24 cellular contexts compared by ENCODE assay signal in genomic region chr15:74045636-74046274, GRCh38. TPM values are rescaled to one million over a fixed set of nuclear protein-coding genes. Genes with fewer than 3 reads are reported as not detected.
A peak's percentile ranks its signal among the peaks of the same experiment; 100 is the strongest.
DNase-seq lines count a peak whose midpoint lies in the region; ATAC-seq, FAIRE-seq and TF ChIP-seq lines count a peak whose summit lies in the region.
"Had no signal": no experiment of that assay in that cellular context is flagged by ENCODE, and none has a peak within 500 bp of the region (broad histone marks: within the 10 kb centered on the region; RNA-seq: fewer than 3 reads in every experiment).

No MANE protein-coding gene starts in this region.

- H2AFZ ChIP-seq in astrocyte (ENCODE audit: low read depth, low read length), result no peak overlapping the region
- no peak overlapping the region for H2AFZ ChIP-seq in mesenchymal stem cell (ENCODE audit: low read depth, low read length)

- H3K27me3 ChIP-seq in astrocyte (ENCODE audit: insufficient read depth, low read length), result no peaks in the 10 kb centered on the region
- no peaks in the 10 kb centered on the region for H3K27me3 ChIP-seq in mesenchymal stem cell (ENCODE audit: control insufficient read depth in 1 of 2, insufficient read depth in 1 of 2, low read length in 2 of 2)
- H3K27me3 ChIP-seq: BLaER1 treated with 17β-estradiol and CSF1 and Interleukin-3, amounts not matched to agents 10 nM and 100 nM had no signal

- H3K27ac ChIP-seq in astrocyte (ENCODE audit: low read depth, low read length), result no peak overlapping the region
- no peak overlapping the region for H3K27ac ChIP-seq in mesenchymal stem cell (ENCODE audit: low read length, poor library complexity, severe bottlenecking)
- H3K27ac ChIP-seq: BLaER1 treated with 17β-estradiol and CSF1 and Interleukin-3, amounts not matched to agents 10 nM and 100 nM had no signal

- CTCF ChIA-PET in T-cell (lab: Charles Lee), result interaction anchor here in 1 of 2 donors (0.5 to 1.0 kb wide), 2 partner anchors 46 to 73 kb away, joined by 3 read pairs; no protein-coding TSS in a partner anchor

- H3K36me3 Mint-ChIP-seq in activated naive CD4-positive, alpha-beta T cell treated with anti-CD3 and anti-CD28 coated beads, Interleukin-2, amount 50 U/mL, for 72 hours, result no peaks in the 10 kb centered on the region
- H3K36me3 Mint-ChIP-seq in astrocyte (ENCODE audit: low read depth, unreplicated experiment), result peaks cover 19% of the 10 kb centered on the region
- peaks cover 12 to 32% of the 10 kb centered on the region in 2 donors for H3K36me3 Mint-ChIP-seq in stimulated activated naive B cell treated with anti-CD40 and anti-IgM and Interleukin-4, amounts not matched to agents 10 μg/mL and 1 μg/mL and 100 μg/mL, for 72 hours
- H3K36me3 Mint-ChIP-seq in T-cell, result peaks cover 10% of the 10 kb centered on the region

- H4K8ac ChIP-seq in mesenchymal stem cell (ENCODE audit: low read length), result no peak overlapping the region

- no peak overlapping the region for H2BK5ac ChIP-seq in mesenchymal stem cell (ENCODE audit: low read depth, low read length, poor library complexity, severe bottlenecking)

- ATAC-seq in activated naive CD4-positive, alpha-beta T cell treated with anti-CD3 and anti-CD28 coated beads, Interleukin-2, amount 50 U/mL, for 72 hours, result no peak
- no peak for ATAC-seq in stimulated activated naive B cell treated with anti-CD40 and anti-IgM and Interleukin-4, amounts not matched to agents 10 μg/mL and 1 μg/mL and 100 μg/mL, for 72 hours (replicated peaks)
- ATAC-seq in T-cell (replicated peaks in 1 of 4), result no peak
- ATAC-seq: CD8-positive, alpha-beta T cell; Right ventricle myocardium inferior had no signal

- no peaks in the 10 kb centered on the region for H3K9me3 ChIP-seq in astrocyte (ENCODE audit: insufficient read depth, low read depth, low read length)
- no peaks in the 10 kb centered on the region for H3K9me3 ChIP-seq in mesenchymal stem cell (ENCODE audit: control insufficient read depth, low read length)
- H3K9me3 ChIP-seq: BLaER1 treated with 17β-estradiol and CSF1 and Interleukin-3, amounts not matched to agents 10 nM and 100 nM had no signal

- H3K4me2 ChIP-seq in astrocyte (ENCODE audit: low read length) (no peak overlapping the region), mesenchymal stem cell (ENCODE audit: low read length, poor library complexity, severe bottlenecking) (no peak overlapping the region)

- H3K4me3 ChIP-seq in astrocyte (ENCODE audit: insufficient read depth, low read depth, low read length), result no peak overlapping the region
- no peak overlapping the region for H3K4me3 ChIP-seq in mesenchymal stem cell (ENCODE audit: insufficient read depth in 1 of 2, low read depth in 1 of 2, low read length in 2 of 2)
- H3K4me3 ChIP-seq: BLaER1 treated with 17β-estradiol and CSF1 and Interleukin-3, amounts not matched to agents 10 nM and 100 nM had no signal

- H3K27me3 Mint-ChIP-seq in astrocyte (ENCODE audit: low read depth, unreplicated experiment) (peaks cover 5% of the 10 kb centered on the region), T-cell (no peaks in the 10 kb centered on the region)
- no peaks in the 10 kb centered on the region for H3K27me3 Mint-ChIP-seq in stimulated activated naive B cell treated with anti-CD40 and anti-IgM and Interleukin-4, amounts not matched to agents 10 μg/mL and 1 μg/mL and 100 μg/mL, for 72 hours

- H2AK5ac ChIP-seq in mesenchymal stem cell (ENCODE audit: low read length, severe bottlenecking), result peak overlapping the region; percentile 23

- H2BK12ac ChIP-seq in mesenchymal stem cell (ENCODE audit: low read length in 2 of 2), result no peak overlapping the region

- H3K23ac ChIP-seq in mesenchymal stem cell (ENCODE audit: low read length in 2 of 2), result no peak overlapping the region

- no peak overlapping the region for H2BK15ac ChIP-seq in mesenchymal stem cell (ENCODE audit: low read depth, poor library complexity, severe bottlenecking)

- H3K79me1 ChIP-seq in mesenchymal stem cell (replicated peaks; ENCODE audit: low read length, poor library complexity, severe bottlenecking), result peaks cover 4% of the 10 kb centered on the region

- H4K20me1 ChIP-seq in astrocyte (ENCODE audit: insufficient read depth, low read length), result no peaks in the 10 kb centered on the region

- H3K14ac ChIP-seq in mesenchymal stem cell (ENCODE audit: low read length in 2 of 2), result no peak overlapping the region

- no peaks in the 10 kb centered on the region for H3K9me3 Mint-ChIP-seq in activated naive CD4-positive, alpha-beta T cell treated with anti-CD3 and anti-CD28 coated beads, Interleukin-2, amount 50 U/mL, for 72 hours
- no peaks in the 10 kb centered on the region for H3K9me3 Mint-ChIP-seq in astrocyte (ENCODE audit: unreplicated experiment)
- H3K9me3 Mint-ChIP-seq in stimulated activated naive B cell treated with anti-CD40 and anti-IgM and Interleukin-4, amounts not matched to agents 10 μg/mL and 1 μg/mL and 100 μg/mL, for 72 hours, result no peaks in the 10 kb centered on the region
- no peaks in the 10 kb centered on the region for H3K9me3 Mint-ChIP-seq in T-cell
- H3K9me3 Mint-ChIP-seq: CD8-positive, alpha-beta T cell had no signal

- no peaks in the 10 kb centered on the region for H3K79me2 ChIP-seq in astrocyte (ENCODE audit: insufficient read depth, low read length)

- H3K4me1 ChIP-seq in astrocyte (ENCODE audit: insufficient read depth, low read length) (peaks cover 7% of the 10 kb centered on the region), mesenchymal stem cell (ENCODE audit: control insufficient read depth, insufficient read depth, low read depth, low read length) (peaks cover 24% of the 10 kb centered on the region)

- WGBS in mesenchymal stem cell, result 81% methylated on average over 7 of the region's 7 CpGs

- no peak overlapping the region for H3K4ac ChIP-seq in mesenchymal stem cell (ENCODE audit: low read depth in 1 of 2, low read length in 2 of 2)

- H3K4me3 Mint-ChIP-seq in astrocyte (ENCODE audit: unreplicated experiment) (no peak overlapping the region), T-cell (no peak overlapping the region)
- H3K4me3 Mint-ChIP-seq in stimulated activated naive B cell treated with anti-CD40 and anti-IgM and Interleukin-4, amounts not matched to agents 10 μg/mL and 1 μg/mL and 100 μg/mL, for 72 hours, result no peak overlapping the region
- H3K4me3 Mint-ChIP-seq: CD8-positive, alpha-beta T cell had no signal

- H3K4me1 Mint-ChIP-seq in astrocyte (ENCODE audit: low read depth, unreplicated experiment) (peaks cover 8% of the 10 kb centered on the region), T-cell (peaks cover 13 to 22% (median 14%) of the 10 kb centered on the region in 3 donors)
- peaks cover 6 to 16% of the 10 kb centered on the region in 2 donors for H3K4me1 Mint-ChIP-seq in stimulated activated naive B cell treated with anti-CD40 and anti-IgM and Interleukin-4, amounts not matched to agents 10 μg/mL and 1 μg/mL and 100 μg/mL, for 72 hours

- no peak overlapping the region for H4K91ac ChIP-seq in mesenchymal stem cell (ENCODE audit: low read length)

- H3K36me3 ChIP-seq in astrocyte (ENCODE audit: insufficient read depth, low read length), result no peaks in the 10 kb centered on the region
- peaks cover 23 to 50% of the 10 kb centered on the region in 2 experiments for H3K36me3 ChIP-seq in mesenchymal stem cell (ENCODE audit: control insufficient read depth in 1 of 2, insufficient read depth in 2 of 2, low read depth in 1 of 2, low read length in 2 of 2)

- peak in 1 of 2 donors; percentile 35 for DNase-seq in activated naive CD4-positive, alpha-beta T cell treated with anti-CD3 and anti-CD28 coated beads, Interleukin-2, amount 50 U/mL, for 72 hours (ENCODE audit: low spot score in 2 of 2)
- DNase-seq in activated naive CD4-positive, alpha-beta T cell (lab: John Stamatoyannopoulos, UW), result no peak
- DNase-seq in astrocyte (ENCODE audit: low read depth), result no peak
- no peak for DNase-seq in mesenchymal stem cell
- DNase-seq in stimulated activated naive B cell treated with anti-CD40 and anti-IgM and Interleukin-4, amounts not matched to agents 10 μg/mL and 1 μg/mL and 100 μg/mL, for 72 hours, result no peak
- DNase-seq in EL, result no peak
- DNase-seq in T-cell, result no peak
- DNase-seq: 8988T; CD8-positive, alpha-beta T cell; DMS153; GDM1; MM.1S; NCI-H1048; NCI-H1417 treated with DMSO at 0.1 percent for 48 hours; NCI-H187; NCI-H446; NCI-H526 treated with DMSO at 0.1 percent for 48 hours had no signal

- POLR2A ChIA-PET in T-cell (lab: Charles Lee), result no interaction called here

- no peak for FAIRE-seq in astrocyte (lab: Jason Lieb, UNC)
- FAIRE-seq: GM19239, H54 had no signal

- H3K9ac ChIP-seq in astrocyte (ENCODE audit: low read length) (no peak overlapping the region), mesenchymal stem cell (ENCODE audit: low read length) (no peak overlapping the region)
- H3K9ac ChIP-seq: BLaER1 treated with 17β-estradiol and CSF1 and Interleukin-3, amounts not matched to agents 10 nM and 100 nM had no signal

- H3K27ac Mint-ChIP-seq in activated naive CD4-positive, alpha-beta T cell treated with anti-CD3 and anti-CD28 coated beads, Interleukin-2, amount 50 U/mL, for 72 hours, result peak overlapping the region; percentile 27 to 52
- H3K27ac Mint-ChIP-seq in astrocyte (ENCODE audit: unreplicated experiment) (peak overlapping the region; percentile 69), T-cell (no peak overlapping the region)
- H3K27ac Mint-ChIP-seq in stimulated activated naive B cell treated with anti-CD40 and anti-IgM and Interleukin-4, amounts not matched to agents 10 μg/mL and 1 μg/mL and 100 μg/mL, for 72 hours, result peak overlapping the region; percentile 87
- H3K27ac Mint-ChIP-seq: CD8-positive, alpha-beta T cell had no signal

- H2BK120ac ChIP-seq in mesenchymal stem cell (ENCODE audit: low read depth, low read length), result no peak overlapping the region

- H3K18ac ChIP-seq in mesenchymal stem cell (ENCODE audit: low read depth in 1 of 2, low read length in 2 of 2), result no peak overlapping the region

- no peak for TF ChIP-seq CTCF in astrocyte (IDR thresholded peaks at IDR 0.05; ENCODE audit: insufficient read depth, low read depth, low read length)

RNA-seq across cellular contexts. Expression of gene GOLGA6A, which starts 36.6 kb away (rescaled TPM):
- total RNA-seq in activated naive CD4-positive, alpha-beta T cell treated with anti-CD3 and anti-CD28 coated beads, Interleukin-2, amount 50 U/mL, for 72 hours, result 1 to 10 TPM in 1 of 2 donors, not detected in 1; 1.1 TPM
- total RNA-seq in astrocyte (0.30 and 0.31 TPM in 2 replicates), T-cell (under 1 TPM in 3 of 5 donors, not detected in 2; 0.13 to 0.50 (median 0.37) TPM)
- not detected for polyA plus RNA-seq in mesenchymal stem cell (2013, experiment 1 of 2)
- 0.03 TPM for polyA plus RNA-seq in mesenchymal stem cell (2013, experiment 2 of 2)
- total RNA-seq: CD8-positive, alpha-beta T cell; Daoy; LHCN-M2; Right ventricle myocardium inferior; SK-MEL-5 had no signal

RNA-seq across cellular contexts. Expression of gene PML, which starts 51.2 kb away (rescaled TPM):
- total RNA-seq in activated naive CD4-positive, alpha-beta T cell treated with anti-CD3 and anti-CD28 coated beads, Interleukin-2, amount 50 U/mL, for 72 hours, result 10 to 100 TPM; 76.3 to 91.7 TPM
- total RNA-seq in astrocyte, result 116 and 119 TPM in 2 replicates
- 49.0 TPM for polyA plus RNA-seq in mesenchymal stem cell (2013, experiment 1 of 2)
- polyA plus RNA-seq in mesenchymal stem cell (2013, experiment 2 of 2), result 51.3 TPM
- total RNA-seq in T-cell, result 10 to 100 TPM; 43.0 to 79.8 (median 60.7) TPM

RNA-seq across cellular contexts. Expression of gene STOML1, which starts 53.7 kb away (rescaled TPM):
- total RNA-seq in activated naive CD4-positive, alpha-beta T cell treated with anti-CD3 and anti-CD28 coated beads, Interleukin-2, amount 50 U/mL, for 72 hours, result 1 to 10 TPM; 5.9 to 7.2 TPM
- total RNA-seq in astrocyte (12.4 and 16.6 TPM in 2 replicates), T-cell (10 to 100 TPM in 3 of 5 donors, 1 to 10 TPM in 2; 5.1 to 13.4 (median 12.0) TPM)
- 7.8 TPM for polyA plus RNA-seq in mesenchymal stem cell (2013, experiment 1 of 2)
- polyA plus RNA-seq in mesenchymal stem cell (2013, experiment 2 of 2), result 8.5 TPM

Comparison
In these comparisons a context has a peak if more than half of its experiments do, and no peak if none do; other contexts are left out.
1. H3K27ac Mint-ChIP-seq: peak in activated naive CD4-positive, alpha-beta T cell treated with anti-CD3 and anti-CD28 coated beads, Interleukin-2, amount 50 U/mL, for 72 hours (2 of 2), astrocyte (single experiment) and stimulated activated naive B cell treated with anti-CD40 and anti-IgM and Interleukin-4, amounts not matched to agents 10 μg/mL and 1 μg/mL and 100 μg/mL, for 72 hours (single experiment); none in T-cell (0 of 2).